9 cellular contexts compared by ENCODE assay signal in the genomic region with DNA sequence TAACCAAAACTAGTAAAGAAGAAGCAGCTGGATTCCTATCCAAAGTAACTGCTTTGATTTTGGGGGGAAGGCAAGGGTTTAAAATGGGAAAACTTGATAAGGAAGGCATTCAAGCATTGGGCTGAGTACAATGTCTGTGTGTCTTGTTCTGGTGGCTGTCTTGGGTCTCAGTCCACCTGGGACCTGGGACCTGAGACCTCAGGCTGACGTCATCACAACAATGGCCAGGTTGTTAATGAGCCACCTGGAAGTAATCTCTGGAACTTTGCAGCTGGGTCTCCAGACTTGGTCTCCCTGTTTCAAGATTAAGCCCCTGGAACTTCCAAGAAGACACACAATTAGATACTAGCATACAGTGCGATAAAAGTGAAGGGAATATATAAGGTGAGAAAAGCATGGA.
"Had no signal": no experiment of that assay in that cellular context is flagged by ENCODE, and none has a peak within 500 bp of the region (broad histone marks: within the 10 kb centered on the region; RNA-seq: fewer than 3 reads in every experiment).

No MANE protein-coding gene starts in this region.

- H3K27ac Mint-ChIP-seq: HFFc6 had no signal

- DNase-seq: GM23248, GOT3, H7, HFFc6, IMR-90, KBM-7 had no signal

- H3K27ac ChIP-seq: GM23248, HL-60 had no signal

- H3K9me3 Mint-ChIP-seq: HFFc6 had no signal

- H3K4me3 Mint-ChIP-seq: HFFc6 had no signal

- ATAC-seq: HCT116 had no signal

- H3K9me3 ChIP-seq: HAP-1 had no signal

- H3K4me1 ChIP-seq: HAP-1 had no signal

- H3K4me3 ChIP-seq: GM23248, HAP-1 had no signal

- H3K36me3 ChIP-seq: HAP-1 had no signal
